12 cellular contexts compared by ENCODE assay signal in the genomic region with DNA sequence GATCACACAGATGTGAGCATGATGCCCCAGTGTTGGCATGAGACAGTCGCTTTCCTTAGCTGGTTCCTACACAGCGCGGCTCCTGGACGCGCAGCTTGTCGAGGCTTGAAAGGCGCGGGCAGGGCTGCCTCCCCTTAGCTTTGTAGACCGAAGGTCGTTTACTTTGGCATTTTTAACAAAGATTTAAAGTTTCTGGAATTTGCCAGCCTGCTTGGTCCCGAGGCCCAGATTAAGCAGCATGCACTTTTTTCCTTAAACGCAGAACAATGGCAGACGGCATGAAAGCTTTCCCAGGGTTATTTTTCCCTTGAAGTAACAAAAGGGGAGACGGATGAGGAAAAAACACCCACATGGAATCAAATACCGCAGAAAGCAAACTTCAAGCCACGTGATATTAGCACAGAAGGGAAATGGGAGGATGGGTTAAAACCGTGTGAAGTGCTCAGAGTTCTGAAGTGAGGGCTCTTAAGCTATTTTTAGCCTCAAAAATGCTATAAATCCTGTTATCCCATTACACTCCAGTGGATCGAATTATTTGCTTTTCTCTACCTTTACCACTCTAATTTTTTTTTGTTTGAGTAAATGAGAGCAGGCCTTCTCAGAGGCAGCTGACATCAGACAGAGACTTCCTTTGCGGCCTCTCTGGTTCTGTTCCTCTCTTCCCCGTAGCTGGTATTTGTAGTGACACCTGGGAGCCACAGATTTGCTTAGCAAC. TPM values are rescaled to one million over a fixed set of nuclear protein-coding genes. Genes with fewer than 3 reads are reported as not detected.
DNase-seq lines count a peak whose midpoint lies in the region; ATAC-seq, FAIRE-seq and TF ChIP-seq lines count a peak whose summit lies in the region.
"Had no signal": no experiment of that assay in that cellular context is flagged by ENCODE, and none has a peak within 500 bp of the region (broad histone marks: within the 10 kb centered on the region; RNA-seq: fewer than 3 reads in every experiment).

No MANE protein-coding gene starts in this region.

- no peaks in the 10 kb centered on the region for H3K9me3 ChIP-seq in stomach
- no peaks in the 10 kb centered on the region for H3K9me3 ChIP-seq in Peyer's patch

- CTCF ChIA-PET in activated CD4-positive, alpha-beta T cell treated with anti-CD3 and anti-CD28 coated beads, Interleukin-2, amount 10 ng/mL, durations not matched to agents 7 days and 5 days (lab: Charles Lee), result interaction anchor here (0.9 to 1.5 kb wide), 3 partner anchors 11 to 65 kb away, joined by 3 read pairs; no protein-coding TSS in a partner anchor

- H3K4me3 ChIP-seq in stomach (no peak overlapping the region), Peyer's patch (no peak overlapping the region)

- no peak for TF ChIP-seq EP300 in stomach (IDR thresholded peaks at IDR 0.05)

- peak; percentile 15 for ATAC-seq in foreskin keratinocyte

- peaks cover 4% of the 10 kb centered on the region for H3K9me3 Mint-ChIP-seq in activated CD4-positive, alpha-beta T cell treated with anti-CD3 and anti-CD28 coated beads, Interleukin-2, amount 10 ng/mL, durations not matched to agents 7 days and 5 days
- H3K9me3 Mint-ChIP-seq: dendritic cell treated with granulocyte-macrophage colony-stimulating factor and Interleukin-4, amounts not matched to agents 40 ng/mL and 50 ng/mL, for 4 days had no signal

- H3K4me1 ChIP-seq in foreskin keratinocyte (no peaks in the 10 kb centered on the region), stomach (peaks cover 16 to 61% (median 36%) of the 10 kb centered on the region in 4 donors), Peyer's patch (no peaks in the 10 kb centered on the region)

- H3K27me3 ChIP-seq in foreskin keratinocyte (no peaks in the 10 kb centered on the region), stomach (no peaks in the 10 kb centered on the region), Peyer's patch (no peaks in the 10 kb centered on the region)

- H3K4me1 Mint-ChIP-seq in activated CD4-positive, alpha-beta T cell treated with anti-CD3 and anti-CD28 coated beads, Interleukin-2, amount 10 ng/mL, durations not matched to agents 7 days and 5 days, result peaks cover 24% of the 10 kb centered on the region

- no peaks in the 10 kb centered on the region for H3K36me3 ChIP-seq in stomach
- H3K36me3 ChIP-seq in Peyer's patch, result no peaks in the 10 kb centered on the region

- FAIRE-seq in GM19239 (lab: Jason Lieb, UNC), result no peak

- intact Hi-C loops in stomach (cut with DNase I; ENCODE audit: low total_unique reads), result no loop called here

- H3K4me3 Mint-ChIP-seq in activated CD4-positive, alpha-beta T cell treated with anti-CD3 and anti-CD28 coated beads, Interleukin-2, amount 10 ng/mL, durations not matched to agents 7 days and 5 days, result no peak overlapping the region
- H3K4me3 Mint-ChIP-seq: dendritic cell treated with granulocyte-macrophage colony-stimulating factor and Interleukin-4, amounts not matched to agents 40 ng/mL and 50 ng/mL, for 4 days had no signal

- DNase-seq in activated CD4-positive, alpha-beta T cell treated with anti-CD3 and anti-CD28 coated beads, Interleukin-2, amount 10 ng/mL, durations not matched to agents 7 days and 5 days, result peak; percentile 28
- DNase-seq in activated CD4-positive, alpha-beta T cell treated with anti-CD3 and anti-CD28 coated beads for 48 hours, result no peak
- DNase-seq in SHP77 treated with DMSO at 0.1 percent for 48 hours (lab: John Stamatoyannopoulos, UW) (peak; percentile 89), foreskin keratinocyte (no peak), stomach (peak; percentile 63), HPDE6-E6E7 (ENCODE audit: extremely low spot score) (no peak), Peyer's patch (no peak), GM19239 (ENCODE audit: insufficient read length, low spot score) (no peak)
- DNase-seq: hippocampal formation, NCI-H2171 treated with DMSO at 0.1 percent for 48 hours, occipital lobe had no signal

- peaks cover 2% of the 10 kb centered on the region for H3K27me3 Mint-ChIP-seq in activated CD4-positive, alpha-beta T cell treated with anti-CD3 and anti-CD28 coated beads, Interleukin-2, amount 10 ng/mL, durations not matched to agents 7 days and 5 days

- TF ChIP-seq POLR2A in stomach (IDR thresholded peaks at IDR 0.05) (no peak), Peyer's patch (IDR thresholded peaks at IDR 0.05) (no peak)

- no peak overlapping the region for H3K27ac ChIP-seq in foreskin keratinocyte
- H3K27ac ChIP-seq in stomach, result peak overlapping the region; percentile 54 to 80 (median 67)
- H3K27ac ChIP-seq in Peyer's patch, result no peak overlapping the region

- peaks cover 2% of the 10 kb centered on the region for H3K36me3 Mint-ChIP-seq in activated CD4-positive, alpha-beta T cell treated with anti-CD3 and anti-CD28 coated beads, Interleukin-2, amount 10 ng/mL, durations not matched to agents 7 days and 5 days (ENCODE audit: low read depth)

- WGBS in stomach, 5 donors, result 27 to 48% (median 38%) methylated on average over 20 of the region's 20 CpGs

- POLR2A ChIA-PET in activated CD4-positive, alpha-beta T cell treated with anti-CD3 and anti-CD28 coated beads, Interleukin-2, amount 10 ng/mL, durations not matched to agents 7 days and 5 days (lab: Charles Lee), result no interaction called here

- TF ChIP-seq CTCF in foreskin keratinocyte (conservative IDR thresholded peaks at IDR 0.05) (no peak), stomach (IDR thresholded peaks at IDR 0.05) (no peak), Peyer's patch (IDR thresholded peaks at IDR 0.05) (no peak)

- no peak overlapping the region for H3K27ac Mint-ChIP-seq in activated CD4-positive, alpha-beta T cell treated with anti-CD3 and anti-CD28 coated beads, Interleukin-2, amount 10 ng/mL, durations not matched to agents 7 days and 5 days
- H3K27ac Mint-ChIP-seq: dendritic cell treated with granulocyte-macrophage colony-stimulating factor and Interleukin-4, amounts not matched to agents 40 ng/mL and 50 ng/mL, for 4 days had no signal

RNA-seq across cellular contexts. Expression of a gene that starts 55.7 kb away (rescaled TPM):
- 1 to 10 TPM; 5.6 to 6.1 TPM for total RNA-seq in activated CD4-positive, alpha-beta T cell treated with anti-CD3 and anti-CD28 coated beads, Interleukin-2, amount 10 ng/mL, durations not matched to agents 7 days and 5 days
- total RNA-seq in foreskin keratinocyte (14.6 and 18.9 TPM in 2 replicates), stomach (100 to 1,000 TPM in 1 of 5 donors, 10 to 100 TPM in 4; 18.0 to 148 (median 33.9) TPM), Peyer's patch (10 to 100 TPM; 29.7 to 99.5 (median 95.5) TPM)
- polyA plus RNA-seq in foreskin keratinocyte (11.2 and 15.8 TPM in 2 replicates), stomach (10 to 100 TPM; 13.1 to 32.2 (median 23.7) TPM)

Comparison
In these comparisons a context has a peak if more than half of its experiments do, and no peak if none do; other contexts are left out.
1. DNase-seq: peak in activated CD4-positive, alpha-beta T cell treated with anti-CD3 and anti-CD28 coated beads, Interleukin-2, amount 10 ng/mL, durations not matched to agents 7 days and 5 days (single experiment), SHP77 treated with DMSO at 0.1 percent for 48 hours (single experiment) and stomach (single experiment); none in activated CD4-positive, alpha-beta T cell treated with anti-CD3 and anti-CD28 coated beads for 48 hours (single experiment), foreskin keratinocyte (0 of 2), HPDE6-E6E7 (single experiment), Peyer's patch (0 of 3) and GM19239 (single experiment).
2. H3K27ac ChIP-seq: peak in stomach (5 of 5); none in foreskin keratinocyte (single experiment) and Peyer's patch (0 of 4).